ENCODE assay signal across 8 cellular contexts in genomic region chr4:10006604-10007435, GRCh38. TPM values are rescaled to one million over a fixed set of nuclear protein-coding genes. Genes with fewer than 3 reads are reported as not detected.
A peak's percentile ranks its signal among the peaks of the same experiment; 100 is the strongest.
DNase-seq lines count a peak whose midpoint lies in the region; ATAC-seq and TF ChIP-seq lines count a peak whose summit lies in the region.

No MANE protein-coding gene starts in this region.

- H3K9me3 ChIP-seq in naive thymus-derived CD4-positive, alpha-beta T cell (ENCODE audit: control insufficient read depth in 2 of 3, low read length in 3 of 3) = no peaks in the 10 kb centered on the region
- no peaks in the 10 kb centered on the region for H3K9me3 ChIP-seq in H9 (ENCODE audit: control insufficient read depth, low read depth, low read length)

- TF ChIP-seq CTCF in cardiac fibroblast (IDR thresholded peaks at IDR 0.05; ENCODE audit: low read depth, low read length) = peak; percentile 13
- no peak for TF ChIP-seq CTCF in H9 (conservative IDR thresholded peaks at IDR 0.05)

- no peak overlapping the region for H3K27ac ChIP-seq in naive thymus-derived CD4-positive, alpha-beta T cell (ENCODE audit: low read depth, low read length)
- no peak overlapping the region for H3K27ac ChIP-seq in H9 (ENCODE audit: insufficient read length, low read depth, low read length)

- no peak overlapping the region for H2BK15ac ChIP-seq in H9 (ENCODE audit: low read depth, low read length)

- H2BK20ac ChIP-seq in H9 (ENCODE audit: low read depth, low read length, poor library complexity, severe bottlenecking) = no peak overlapping the region

- no peak overlapping the region for H4K5ac ChIP-seq in H9 (ENCODE audit: insufficient read length, low read depth, low read length)

- H3K79me2 ChIP-seq in H9 (ENCODE audit: insufficient read depth, low read length) = no peaks in the 10 kb centered on the region

- peaks cover 0 to 45% (median 0%) of the 10 kb centered on the region in 7 donors for H3K4me1 Mint-ChIP-seq in naive thymus-derived CD4-positive, alpha-beta T cell
- H3K4me1 Mint-ChIP-seq in H9 = peaks cover 7 to 13% of the 10 kb centered on the region in 2 experiments; a peak in 3 of 4 replicates

- H3K23ac ChIP-seq in H9 (ENCODE audit: insufficient read length, low read depth, low read length) = no peak overlapping the region

- no peaks in the 10 kb centered on the region for H3K27me3 ChIP-seq in naive thymus-derived CD4-positive, alpha-beta T cell (ENCODE audit: control insufficient read depth in 2 of 2, insufficient read depth in 2 of 2, low read length in 2 of 2)
- H3K27me3 ChIP-seq in H9 (ENCODE audit: insufficient read depth, low read length) = no peaks in the 10 kb centered on the region

- no peak overlapping the region for H3T11ph ChIP-seq in H9 (ENCODE audit: low read length)

- H3K56ac ChIP-seq in H9 (ENCODE audit: insufficient read length, low read depth, low read length) = no peak overlapping the region

- no peak overlapping the region for H4K8ac ChIP-seq in H9 (replicated peaks; ENCODE audit: insufficient read length, low read depth, low read length)

- no peaks in the 10 kb centered on the region for H3K4me1 ChIP-seq in naive thymus-derived CD4-positive, alpha-beta T cell (ENCODE audit: control insufficient read depth in 2 of 2, insufficient read depth in 2 of 2, low read length in 2 of 2)
- H3K4me1 ChIP-seq in H9 (ENCODE audit: insufficient read depth, low read length) = no peaks in the 10 kb centered on the region

- no peak overlapping the region for H4K91ac ChIP-seq in H9 (ENCODE audit: insufficient read length, low read depth, low read length)

- H3K14ac ChIP-seq in H9 (ENCODE audit: insufficient read depth, low read length) = no peak overlapping the region

- H2AK5ac ChIP-seq in H9 (ENCODE audit: insufficient read length, low read length) = no peak overlapping the region

- H4K20me1 ChIP-seq in H9 (ENCODE audit: control insufficient read depth, insufficient read depth, insufficient read length) = no peaks in the 10 kb centered on the region

- no peak overlapping the region for H3K9ac ChIP-seq in H9 (ENCODE audit: extremely low read depth, insufficient read length, low read length)

- H2BK12ac ChIP-seq in H9 (ENCODE audit: insufficient read length, low read depth, low read length) = no peak overlapping the region

- intact Hi-C loops in naive thymus-derived CD4-positive, alpha-beta T cell (cut with micrococcal nuclease) = no loop called here

- H3K27me3 Mint-ChIP-seq in naive thymus-derived CD4-positive, alpha-beta T cell = no peaks in the 10 kb centered on the region
- no peaks in the 10 kb centered on the region; the same call in none of the 2 replicates for H3K27me3 Mint-ChIP-seq in H9 (ENCODE audit: low read depth)

- no peak overlapping the region for H3K4me3 ChIP-seq in cardiac fibroblast (replicated peaks in 1 of 2; ENCODE audit: low read depth in 2 of 2, low read length in 2 of 2)
- H3K4me3 ChIP-seq in naive thymus-derived CD4-positive, alpha-beta T cell (ENCODE audit: low read length) = no peak overlapping the region

- H3K4me2 ChIP-seq in H9 (ENCODE audit: insufficient read depth, insufficient read length, low read length) = no peak overlapping the region

- H3K36me3 Mint-ChIP-seq in naive thymus-derived CD4-positive, alpha-beta T cell = peaks cover 0 to 9% (median 0%) of the 10 kb centered on the region in 5 donors
- no peaks in the 10 kb centered on the region for H3K36me3 Mint-ChIP-seq in H9 (ENCODE audit: insufficient read depth in 1 of 3, low read depth in 3 of 3)

- no peaks in the 10 kb centered on the region for H3K79me1 ChIP-seq in H9 (ENCODE audit: insufficient read depth, low read depth, low read length, poor library complexity, severe bottlenecking)

- peak; percentile 7 for ATAC-seq in naive thymus-derived CD4-positive, alpha-beta T cell
- ATAC-seq in GM19324 (IDR thresholded peaks at IDR 0.05; ENCODE audit: low FRiP score, unreplicated experiment) = no peak

- no peak overlapping the region for H3K4me3 Mint-ChIP-seq in naive thymus-derived CD4-positive, alpha-beta T cell
- no peak overlapping the region for H3K4me3 Mint-ChIP-seq in H9

- H3K23me2 ChIP-seq in H9 (ENCODE audit: insufficient read length, low read depth, low read length, poor library complexity, severe bottlenecking) = no peaks in the 10 kb centered on the region

- no peak overlapping the region for H2BK5ac ChIP-seq in H9 (ENCODE audit: insufficient read length, low read length)

- H2AFZ ChIP-seq in H9 (ENCODE audit: low read length) = no peak overlapping the region

- no CpG with 5 or more reads among the region's 11 CpGs for WGBS in H9 (ENCODE audit: extremely low coverage, insufficient read length, low lambda C conversion rate)

- peak; percentile 43 for DNase-seq in NCI-H2107 treated with DMSO at 0.1 percent for 48 hours (lab: John Stamatoyannopoulos, UW; ENCODE audit: unreplicated experiment)
- no peak for DNase-seq in NCI-H2107 (lab: John Stamatoyannopoulos, UW)
- peak; percentile 75 for DNase-seq in HK-2 (ENCODE audit: unreplicated experiment)
- DNase-seq in cardiac fibroblast (ENCODE audit: low read depth in 2 of 2) = peak; percentile 47 to 60
- DNase-seq in naive thymus-derived CD4-positive, alpha-beta T cell = no peak
- no peak for DNase-seq in central memory CD4-positive, alpha-beta T cell
- no peak for DNase-seq in H9

- no peak overlapping the region for H2BK120ac ChIP-seq in H9 (ENCODE audit: low read depth, low read length, poor library complexity, severe bottlenecking)

- no peaks in the 10 kb centered on the region for H3K36me3 ChIP-seq in naive thymus-derived CD4-positive, alpha-beta T cell (ENCODE audit: control insufficient read depth in 2 of 3, insufficient read depth in 3 of 3, low read length in 3 of 3)

- H3K18ac ChIP-seq in H9 (ENCODE audit: insufficient read length, low read depth, low read length) = no peak overlapping the region

- no peak overlapping the region for H3K27ac Mint-ChIP-seq in naive thymus-derived CD4-positive, alpha-beta T cell
- peak overlapping the region in 1 of 3 experiments; percentile 42; a peak in 1 of 7 replicates for H3K27ac Mint-ChIP-seq in H9

- H3K4ac ChIP-seq in H9 (ENCODE audit: low read depth, low read length) = no peak overlapping the region

- H3K9me3 Mint-ChIP-seq in naive thymus-derived CD4-positive, alpha-beta T cell = no peaks in the 10 kb centered on the region
- H3K9me3 Mint-ChIP-seq in H9 = no peaks in the 10 kb centered on the region

- POLR2A ChIA-PET in naive thymus-derived CD4-positive, alpha-beta T cell (lab: Charles Lee) = interaction anchor here (0.7 kb wide), 1 partner anchor 72 kb away, joined by 3 read pairs; no protein-coding TSS in a partner anchor

- CTCF ChIA-PET in naive thymus-derived CD4-positive, alpha-beta T cell (lab: Charles Lee) = no interaction called here

RNA-seq across cellular contexts. Expression of gene SLC2A9, which starts 14.5 kb away (rescaled TPM):
- 1 to 10 TPM; 1.5 to 9.6 (median 3.8) TPM for total RNA-seq in naive thymus-derived CD4-positive, alpha-beta T cell
- polyA plus RNA-seq in naive thymus-derived CD4-positive, alpha-beta T cell = 1 to 10 TPM in 1 of 2 donors, under 1 TPM in 1; 0.36 to 1.5 TPM
- 0.57 and 0.79 TPM in 2 replicates for total RNA-seq in H9 (2021)

Comparison
In these comparisons a context has a peak if more than half of its experiments do, and no peak if none do; other contexts are left out.
1. DNase-seq: peak in NCI-H2107 treated with DMSO at 0.1 percent for 48 hours (single experiment), HK-2 (single experiment) and cardiac fibroblast (2 of 2); none in NCI-H2107 (single experiment), naive thymus-derived CD4-positive, alpha-beta T cell (0 of 9), central memory CD4-positive, alpha-beta T cell (single experiment) and H9 (single experiment).